10 cellular contexts compared by ENCODE assay signal in the genomic region with DNA sequence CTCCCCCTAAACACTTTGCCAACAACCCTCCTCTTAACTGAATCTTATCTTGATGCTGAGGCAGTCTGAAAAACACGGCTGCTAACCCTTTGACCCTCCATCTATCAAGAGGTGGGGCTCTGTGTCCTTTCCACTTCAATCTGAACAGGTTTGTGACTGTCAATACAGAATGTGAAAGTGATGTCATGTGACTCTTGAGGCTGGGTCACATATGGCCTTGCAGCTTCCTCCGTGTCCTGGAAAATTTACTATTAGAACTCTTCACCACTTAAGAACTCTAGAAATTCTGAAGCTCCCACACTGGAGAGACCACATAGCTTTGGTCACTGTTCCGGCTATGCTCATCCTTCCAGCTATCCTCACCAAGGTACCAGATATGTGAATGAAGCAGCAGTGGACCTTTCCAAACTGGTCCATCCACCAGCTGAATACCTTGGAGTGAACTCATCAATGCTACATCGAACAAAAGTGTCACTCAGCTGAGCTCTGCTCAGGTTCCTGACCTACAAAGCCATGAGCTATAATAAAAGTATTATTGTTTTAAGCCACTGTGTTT.
"Had no signal": no experiment of that assay in that cellular context is flagged by ENCODE, and none has a peak within 500 bp of the region (broad histone marks: within the 10 kb centered on the region; RNA-seq: fewer than 3 reads in every experiment).

No MANE protein-coding gene starts in this region.

- FAIRE-seq: H1, H54, HTR-8/SVneo had no signal

- H3K9ac ChIP-seq: KMS-11 had no signal

- H3K4me3 ChIP-seq: GM23338 had no signal

- DNase-seq: H9, HCEC 1CT, IMR-90, Karpas-422, KBM-7 had no signal

- H3K27ac ChIP-seq: KMS-11 had no signal

- ATAC-seq: GM23338 had no signal

- H3K4me2 ChIP-seq: GM23338, KMS-11 had no signal
